Comparison of ENCODE assay signal across 8 cellular contexts in genomic region chr3:100492059-100492809, GRCh38. TPM values are rescaled to one million over a fixed set of nuclear protein-coding genes. Genes with fewer than 3 reads are reported as not detected.
DNase-seq lines count a peak whose midpoint lies in the region; ATAC-seq and TF ChIP-seq lines count a peak whose summit lies in the region.

TMEM45A (plus strand) TSS chr3:100492619; CDS start chr3:100555212, 62,593 bp downstream.

- peak within 1 kb of the TSS; percentile 90 for H2AFZ ChIP-seq in OCI-LY3 (ENCODE audit: low read depth, low read length)

- no peaks in the 10 kb centered on the region for H3K79me2 ChIP-seq in OCI-LY3 (ENCODE audit: low read length)

- H3K36me3 Mint-ChIP-seq in activated T-cell treated with anti-CD3 and anti-CD28 coated beads, Interleukin-2, amount 50 U/mL, for 4 hours (ENCODE audit: insufficient read depth) = no peaks in the 10 kb centered on the region

- peaks cover 5% of the 10 kb centered on the region; the same call in 1 of the 2 replicates for H3K4me1 ChIP-seq in HUES6 (ENCODE audit: control insufficient read depth, insufficient read depth, low read length)
- H3K4me1 ChIP-seq in OCI-LY3 (ENCODE audit: low read length) = peaks cover 36% of the 10 kb centered on the region
- peaks cover 5 to 16% (median 13%) of the 10 kb centered on the region in 4 donors for H3K4me1 ChIP-seq in esophagus muscularis mucosa
- peaks cover 4% of the 10 kb centered on the region for H3K4me1 ChIP-seq in muscle layer of colon (ENCODE audit: insufficient read depth, low read length)

- ATAC-seq in GM21515 (IDR thresholded peaks at IDR 0.05; ENCODE audit: unreplicated experiment) = peak; percentile 98
- peak; percentile 99 for ATAC-seq in activated T-cell treated with anti-CD3 and anti-CD28 coated beads, Interleukin-2, amount 50 U/mL, for 4 hours

- H3K27ac ChIP-seq in HUES6 (ENCODE audit: low read depth, low read length) = peak within 1 kb of the TSS; percentile 22; the same call in 1 of the 2 replicates
- H3K27ac ChIP-seq in OCI-LY3 (ENCODE audit: low read length) = no peak within 1 kb of the TSS
- H3K27ac ChIP-seq in esophagus muscularis mucosa (replicated peaks in 1 of 4) = peak within 1 kb of the TSS; percentile 77 to 89 (median 88)
- H3K27ac ChIP-seq in muscle layer of colon (ENCODE audit: low read depth, low read length) = peak within 1 kb of the TSS; percentile 60

- TF ChIP-seq EP300 in esophagus muscularis mucosa (IDR thresholded peaks at IDR 0.05) = no peak

- peaks cover 10% of the 10 kb centered on the region for H3K4me1 Mint-ChIP-seq in activated T-cell treated with anti-CD3 and anti-CD28 coated beads, Interleukin-2, amount 50 U/mL, for 4 hours (ENCODE audit: low read depth)

- no peaks in the 10 kb centered on the region for H4K20me1 ChIP-seq in OCI-LY3 (ENCODE audit: insufficient read depth, low read length)

- peak; percentile 100 for DNase-seq in D341Med (ENCODE audit: low spot score)
- peak; percentile 66 for DNase-seq in activated T-cell treated with anti-CD3 and anti-CD28 coated beads, Interleukin-2, amount 50 U/mL, for 4 hours
- DNase-seq in esophagus muscularis mucosa (ENCODE audit: extremely low spot score) = peak; percentile 98
- peak; percentile 89 for DNase-seq in stimulated activated CD8-positive, alpha-beta memory T cell treated with anti-CD3 and anti-CD28 coated beads, Interleukin-4, amount 100 ng/mL, for 48 hours

- WGBS in esophagus muscularis mucosa = 1% methylated on average over 49 of the region's 53 CpGs

- H3K9me3 ChIP-seq in HUES6 (ENCODE audit: control insufficient read depth, insufficient read depth, low read depth, low read length) (no peaks in the 10 kb centered on the region), OCI-LY3 (ENCODE audit: insufficient read depth, low read length) (no peaks in the 10 kb centered on the region), esophagus muscularis mucosa (no peaks in the 10 kb centered on the region), muscle layer of colon (ENCODE audit: low read length) (no peaks in the 10 kb centered on the region)

- intact Hi-C loops in esophagus muscularis mucosa (cut with DNase I) = loop anchor here (10.0 kb wide), 1 partner anchor 657 kb away; no protein-coding TSS in a partner anchor

- no peaks in the 10 kb centered on the region for H3K9me3 Mint-ChIP-seq in activated T-cell treated with anti-CD3 and anti-CD28 coated beads, Interleukin-2, amount 50 U/mL, for 4 hours

- TF ChIP-seq POLR2A in esophagus muscularis mucosa (IDR thresholded peaks at IDR 0.05; ENCODE audit: low read depth) = no peak

- H3K9ac ChIP-seq in HUES6 (ENCODE audit: low read length) (peak within 1 kb of the TSS; percentile 68), OCI-LY3 (ENCODE audit: low read length) (peak within 1 kb of the TSS; percentile 59), muscle layer of colon (ENCODE audit: low read length) (peak within 1 kb of the TSS; percentile 86)

- H3K4me2 ChIP-seq in OCI-LY3 (ENCODE audit: low read length) = peak within 1 kb of the TSS; percentile 78

- H3K4me3 ChIP-seq in HUES6 (ENCODE audit: low read depth, low read length) = peak within 1 kb of the TSS; percentile 81
- peak within 1 kb of the TSS; percentile 79 for H3K4me3 ChIP-seq in OCI-LY3 (ENCODE audit: low read length)
- peak within 1 kb of the TSS; percentile 59 to 78 (median 64) for H3K4me3 ChIP-seq in esophagus muscularis mucosa
- peak within 1 kb of the TSS; percentile 60 to 82 for H3K4me3 ChIP-seq in muscle layer of colon (ENCODE audit: low read depth in 1 of 2, low read length in 2 of 2)

- H3K27me3 Mint-ChIP-seq in activated T-cell treated with anti-CD3 and anti-CD28 coated beads, Interleukin-2, amount 50 U/mL, for 4 hours (ENCODE audit: low read depth) = peaks cover 17% of the 10 kb centered on the region

- no peaks in the 10 kb centered on the region for H3K27me3 ChIP-seq in HUES6 (ENCODE audit: control insufficient read depth, insufficient read depth, low read length)
- peaks cover 19% of the 10 kb centered on the region for H3K27me3 ChIP-seq in OCI-LY3 (ENCODE audit: low read depth, low read length)
- no peaks in the 10 kb centered on the region for H3K27me3 ChIP-seq in esophagus muscularis mucosa
- no peaks in the 10 kb centered on the region for H3K27me3 ChIP-seq in muscle layer of colon (ENCODE audit: control insufficient read depth in 1 of 2, insufficient read depth in 2 of 2, low read length in 2 of 2)

- no peak for TF ChIP-seq CTCF in OCI-LY3 (IDR thresholded peaks at IDR 0.05; ENCODE audit: low read depth, low read length)
- peak in 1 of 3 experiments; percentile 12 for TF ChIP-seq CTCF in esophagus muscularis mucosa (IDR thresholded peaks at IDR 0.05)

- H3K4me3 Mint-ChIP-seq in activated T-cell treated with anti-CD3 and anti-CD28 coated beads, Interleukin-2, amount 50 U/mL, for 4 hours = peak within 1 kb of the TSS; percentile 81

- H3K36me3 ChIP-seq in HUES6 (ENCODE audit: control insufficient read depth, insufficient read depth, low read length) (no peaks in the 10 kb centered on the region), OCI-LY3 (replicated peaks; ENCODE audit: low read depth, low read length) (no peaks in the 10 kb centered on the region), esophagus muscularis mucosa (no peaks in the 10 kb centered on the region), muscle layer of colon (ENCODE audit: insufficient read depth, low read length) (no peaks in the 10 kb centered on the region)

RNA-seq across cellular contexts. Expression of gene TMEM45A, which starts in this region (rescaled TPM):
- total RNA-seq in activated T-cell treated with anti-CD3 and anti-CD28 coated beads, Interleukin-2, amount 50 U/mL, for 4 hours = under 1 TPM in 1 of 3 donors, not detected in 2; 0.18 TPM
- 10 to 100 TPM in 2 of 4 donors, 1 to 10 TPM in 2; 8.7 to 17.2 (median 9.6) TPM for total RNA-seq in esophagus muscularis mucosa

Comparison
In these comparisons a context has a peak if more than half of its experiments do, and no peak if none do; other contexts are left out.
1. RNA of gene TMEM45A (total RNA-seq): 8.7 to 17.2 TPM in esophagus muscularis mucosa; 0.18 TPM in activated T-cell treated with anti-CD3 and anti-CD28 coated beads, Interleukin-2, amount 50 U/mL, for 4 hours; every median in the first group is over 4 times any median in the second.
2. Peak in DNase-seq and ATAC-seq in activated T-cell treated with anti-CD3 and anti-CD28 coated beads, Interleukin-2, amount 50 U/mL, for 4 hours; RNA of the gene not detected or under 1 TPM.
3. Peak in every context shown above with its lines, with median percentiles within 50 percentile points of each other: DNase-seq, H3K4me3 ChIP-seq and H3K9ac ChIP-seq.